In the genomic region with DNA sequence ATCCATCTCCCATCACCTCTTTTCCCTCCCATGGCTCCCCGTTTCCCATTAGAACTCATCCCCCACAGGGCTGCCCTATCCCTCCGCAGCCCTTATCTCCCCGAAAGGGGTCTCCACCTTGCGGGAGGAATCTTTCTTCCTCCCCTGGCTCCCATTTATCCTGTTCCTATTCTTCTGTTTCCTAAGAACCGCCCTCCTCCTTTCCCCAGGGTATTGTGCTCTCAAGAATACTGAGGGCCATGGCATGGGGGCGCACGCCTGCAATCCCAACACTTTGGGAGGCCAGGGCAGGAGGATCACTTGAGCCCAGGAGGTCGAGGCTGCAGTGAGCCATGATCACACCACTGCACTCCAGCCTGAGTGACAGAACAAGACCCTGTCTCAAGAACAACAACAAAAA, we compare ENCODE assay signal across 10 cellular contexts. TPM values are rescaled to one million over a fixed set of nuclear protein-coding genes. Genes with fewer than 3 reads are reported as not detected.
A peak's percentile ranks its signal among the peaks of the same experiment; 100 is the strongest.
DNase-seq lines count a peak whose midpoint lies in the region; ATAC-seq and TF ChIP-seq lines count a peak whose summit lies in the region.
"Had no signal": no experiment of that assay in that cellular context is flagged by ENCODE, and none has a peak within 500 bp of the region (broad histone marks: within the 10 kb centered on the region; RNA-seq: fewer than 3 reads in every experiment).

No MANE protein-coding gene starts in this region.

- ATAC-seq in HG03095 (IDR thresholded peaks at IDR 0.05; ENCODE audit: unreplicated experiment) = no peak

- H3K36me3 Mint-ChIP-seq in H9 (ENCODE audit: insufficient read depth in 1 of 3, low read depth in 3 of 3) = no peaks in the 10 kb centered on the region
- no peaks in the 10 kb centered on the region for H3K36me3 Mint-ChIP-seq in dendritic cell treated with granulocyte-macrophage colony-stimulating factor and Interleukin-4, amounts not matched to agents 40 ng/mL and 50 ng/mL, for 4 days (ENCODE audit: low read depth)
- no peaks in the 10 kb centered on the region for H3K36me3 Mint-ChIP-seq in nephron (ENCODE audit: low read depth)

- H3K79me1 ChIP-seq in H9 (ENCODE audit: insufficient read depth, low read depth, low read length, poor library complexity, severe bottlenecking) = no peaks in the 10 kb centered on the region

- no peaks in the 10 kb centered on the region for H4K20me1 ChIP-seq in H9 (ENCODE audit: control insufficient read depth, insufficient read depth, insufficient read length)

- H3K9ac ChIP-seq in H9 (ENCODE audit: extremely low read depth, insufficient read length, low read length) = no peak overlapping the region

- H3K4me3 ChIP-seq in BE2C (ENCODE audit: low read depth, low read length) = peak overlapping the region; percentile 54

- H3K23me2 ChIP-seq in H9 (ENCODE audit: insufficient read length, low read depth, low read length, poor library complexity, severe bottlenecking) = peaks cover 13% of the 10 kb centered on the region

- H3K14ac ChIP-seq in H9 (ENCODE audit: insufficient read depth, low read length) = no peak overlapping the region

- no peak overlapping the region for H2BK120ac ChIP-seq in H9 (ENCODE audit: low read depth, low read length, poor library complexity, severe bottlenecking)

- H4K8ac ChIP-seq in H9 (replicated peaks; ENCODE audit: insufficient read length, low read depth, low read length) = peak overlapping the region; percentile 50

- no peak overlapping the region for H3K23ac ChIP-seq in H9 (ENCODE audit: insufficient read length, low read depth, low read length)

- no peaks in the 10 kb centered on the region for H3K36me3 ChIP-seq in BE2C

- H3K56ac ChIP-seq in H9 (ENCODE audit: insufficient read length, low read depth, low read length) = no peak overlapping the region

- TF ChIP-seq CTCF in BE2C (IDR thresholded peaks at IDR 0.05; ENCODE audit: low read depth, low read length) (no peak), H9 (conservative IDR thresholded peaks at IDR 0.05) (no peak), nephron (IDR thresholded peaks at IDR 0.05; ENCODE audit: unreplicated experiment in 3 of 3) (no peak)

- no peak overlapping the region for H3K27ac ChIP-seq in H9 (ENCODE audit: insufficient read length, low read depth, low read length)
- H3K27ac ChIP-seq: SK-N-MC had no signal

- no peak overlapping the region for H3K18ac ChIP-seq in H9 (ENCODE audit: insufficient read length, low read depth, low read length)

- H2BK15ac ChIP-seq in H9 (ENCODE audit: low read depth, low read length) = no peak overlapping the region

- H2BK5ac ChIP-seq in H9 (ENCODE audit: insufficient read length, low read length) = no peak overlapping the region

- H3K4me1 ChIP-seq in BE2C = no peaks in the 10 kb centered on the region
- H3K4me1 ChIP-seq in H9 (ENCODE audit: insufficient read depth, low read length) = no peaks in the 10 kb centered on the region; the same call in 1 of the 2 replicates

- H2AK5ac ChIP-seq in H9 (ENCODE audit: insufficient read length, low read length) = no peak overlapping the region

- intact Hi-C loops in dendritic cell treated with granulocyte-macrophage colony-stimulating factor and Interleukin-4, amounts not matched to agents 40 ng/mL and 50 ng/mL, for 4 days (cut with micrococcal nuclease) = no loop called here

- H3K4me2 ChIP-seq in H9 (ENCODE audit: insufficient read depth, insufficient read length, low read length) = peak overlapping the region; percentile 77

- WGBS in H9 (ENCODE audit: extremely low coverage, insufficient read length, low lambda C conversion rate) = no CpG with 5 or more reads among the region's 8 CpGs

- H2AFZ ChIP-seq in H9 (ENCODE audit: low read length) = peak overlapping the region; percentile 69

- H3T11ph ChIP-seq in H9 (ENCODE audit: low read length) = no peak overlapping the region

- H3K9me3 ChIP-seq in BE2C (no peaks in the 10 kb centered on the region), H9 (ENCODE audit: control insufficient read depth, low read depth, low read length) (no peaks in the 10 kb centered on the region)

- no peak overlapping the region for H2BK12ac ChIP-seq in H9 (ENCODE audit: insufficient read length, low read depth, low read length)

- H3K27me3 Mint-ChIP-seq in H9 (ENCODE audit: low read depth) = peaks cover 42% of the 10 kb centered on the region
- H3K27me3 Mint-ChIP-seq in dendritic cell treated with granulocyte-macrophage colony-stimulating factor and Interleukin-4, amounts not matched to agents 40 ng/mL and 50 ng/mL, for 4 days = peaks cover 40% of the 10 kb centered on the region
- peaks cover 58% of the 10 kb centered on the region for H3K27me3 Mint-ChIP-seq in nephron (ENCODE audit: low read depth)

- H3K9me3 Mint-ChIP-seq in H9 (no peaks in the 10 kb centered on the region; a peak in 1 of 5 replicates), nephron (no peaks in the 10 kb centered on the region)
- no peaks in the 10 kb centered on the region for H3K9me3 Mint-ChIP-seq in dendritic cell treated with granulocyte-macrophage colony-stimulating factor and Interleukin-4, amounts not matched to agents 40 ng/mL and 50 ng/mL, for 4 days

- H4K91ac ChIP-seq in H9 (ENCODE audit: insufficient read length, low read depth, low read length) = no peak overlapping the region

- H3K27ac Mint-ChIP-seq in H9 (no peak overlapping the region), nephron (no peak overlapping the region)
- peak overlapping the region; percentile 76 for H3K27ac Mint-ChIP-seq in dendritic cell treated with granulocyte-macrophage colony-stimulating factor and Interleukin-4, amounts not matched to agents 40 ng/mL and 50 ng/mL, for 4 days

- peaks cover 15 to 18% of the 10 kb centered on the region in 2 experiments for H3K4me1 Mint-ChIP-seq in H9
- H3K4me1 Mint-ChIP-seq in dendritic cell treated with granulocyte-macrophage colony-stimulating factor and Interleukin-4, amounts not matched to agents 40 ng/mL and 50 ng/mL, for 4 days (ENCODE audit: low read depth) = peaks cover 54% of the 10 kb centered on the region
- H3K4me1 Mint-ChIP-seq in nephron = peaks cover 10% of the 10 kb centered on the region

- DNase-seq in BE2C = no peak
- DNase-seq in H9 = no peak
- no peak for DNase-seq in occipital lobe (lab: John Stamatoyannopoulos, UW)
- DNase-seq in islet precursor cell = no peak
- DNase-seq in inferior parietal cortex (ENCODE audit: extremely low spot score) = no peak
- DNase-seq: NCI-H2029 had no signal

- no peaks in the 10 kb centered on the region for H3K79me2 ChIP-seq in H9 (ENCODE audit: insufficient read depth, low read length)

- H3K4me3 Mint-ChIP-seq in H9 (peak overlapping the region; percentile 76 to 79), nephron (peak overlapping the region; percentile 58 to 74 (median 72))
- H3K4me3 Mint-ChIP-seq in dendritic cell treated with granulocyte-macrophage colony-stimulating factor and Interleukin-4, amounts not matched to agents 40 ng/mL and 50 ng/mL, for 4 days = peak overlapping the region; percentile 60

- H4K5ac ChIP-seq in H9 (ENCODE audit: insufficient read length, low read depth, low read length) = no peak overlapping the region

- H3K4ac ChIP-seq in H9 (ENCODE audit: low read depth, low read length) = no peak overlapping the region

- H2BK20ac ChIP-seq in H9 (ENCODE audit: low read depth, low read length, poor library complexity, severe bottlenecking) = no peak overlapping the region

- H3K27me3 ChIP-seq in BE2C (peaks cover 6% of the 10 kb centered on the region), H9 (ENCODE audit: insufficient read depth, low read length) (peaks cover 4% of the 10 kb centered on the region; the same call in 1 of the 2 replicates)

RNA-seq across cellular contexts. Expression of a gene that starts 0.7 kb away (rescaled TPM):
- polyA plus RNA-seq in BE2C (2012; ENCODE audit: insufficient read depth, insufficient read length, low read depth) = not detected
- total RNA-seq in H9 (2021) = 3.3 and 3.9 TPM in 2 replicates
- total RNA-seq in occipital lobe = 0.47 TPM

RNA-seq across cellular contexts. Expression of a gene that starts 12.5 kb away (rescaled TPM):
- 17.5 TPM for polyA plus RNA-seq in BE2C (2012; ENCODE audit: insufficient read depth, insufficient read length, low read depth)
- 28.1 and 28.6 TPM in 2 replicates for total RNA-seq in H9 (2021)
- 11.7 TPM for total RNA-seq in occipital lobe

RNA-seq across cellular contexts. Expression of a gene that starts 33.2 kb away (rescaled TPM):
- not detected for polyA plus RNA-seq in BE2C (2012; ENCODE audit: insufficient read depth, insufficient read length, low read depth)
- total RNA-seq in H9 (2021) = 1.3 and 1.6 TPM in 2 replicates
- not detected for total RNA-seq in occipital lobe

RNA-seq across cellular contexts. Expression of a gene that starts 40.3 kb away (rescaled TPM):
- polyA plus RNA-seq in BE2C (2012; ENCODE audit: insufficient read depth, insufficient read length, low read depth) = not detected
- total RNA-seq in H9 (2021) (18,417 and 20,652 TPM in 2 replicates), occipital lobe (159,856 TPM)

RNA-seq across cellular contexts. Expression of a gene that starts 40.5 kb away (rescaled TPM):
- polyA plus RNA-seq in BE2C (2012; ENCODE audit: insufficient read depth, insufficient read length, low read depth) = 30.6 TPM
- total RNA-seq in H9 (2021) (11.3 and 12.0 TPM in 2 replicates), occipital lobe (10.5 TPM)
